In genomic region chr10:17282311-17282710, GRCh38 we compare ENCODE assay signal across 26 cellular contexts. TPM values are rescaled to one million over a fixed set of nuclear protein-coding genes. Genes with fewer than 3 reads are reported as not detected.
DNase-seq lines count a peak whose midpoint lies in the region; ATAC-seq, FAIRE-seq and TF ChIP-seq lines count a peak whose summit lies in the region.
"Had no signal": no experiment of that assay in that cellular context is flagged by ENCODE, and none has a peak within 500 bp of the region (broad histone marks: within the 10 kb centered on the region; RNA-seq: fewer than 3 reads in every experiment).

No MANE protein-coding gene starts in this region.

- H3F3A ChIP-seq in neural progenitor cell (ENCODE audit: low read depth), result no peaks in the 10 kb centered on the region

- no peak overlapping the region for H3K27ac Mint-ChIP-seq in neural progenitor cell
- H3K27ac Mint-ChIP-seq: CD14-positive monocyte; CD4-positive, alpha-beta memory T cell; CD4-positive, CD25-positive, alpha-beta regulatory T cell had no signal

- H3K4me1 Mint-ChIP-seq in neural progenitor cell, result no peaks in the 10 kb centered on the region
- H3K4me1 Mint-ChIP-seq: CD14-positive monocyte; CD4-positive, alpha-beta memory T cell; CD4-positive, CD25-positive, alpha-beta regulatory T cell; CD8-positive, alpha-beta memory T cell had no signal

- POLR2A ChIA-PET in HepG2 (lab: Yijun Ruan, JAX) (no interaction called here), K562 (lab: Yijun Ruan, JAX) (no interaction called here)

- intact Hi-C loops in HepG2 (cut with micrococcal nuclease; ENCODE audit: unreplicated experiment) (no loop called here), right lobe of liver (cut with DNase I) (no loop called here), K562 (cut with micrococcal nuclease) (no loop called here)

- H4K20me1 ChIP-seq in HepG2 (ENCODE audit: insufficient read depth, low read length) (no peaks in the 10 kb centered on the region), K562 (replicated peaks; ENCODE audit: control insufficient read depth, insufficient read depth, low read length) (no peaks in the 10 kb centered on the region), neural progenitor cell (ENCODE audit: low read depth) (no peaks in the 10 kb centered on the region)
- H4K20me1 ChIP-seq: BLaER1 had no signal

- FAIRE-seq in HepG2 (lab: Jason Lieb, UNC) (no peak), K562 (lab: Jason Lieb, UNC) (no peak)
- FAIRE-seq: GM12878, GM12892, GM18507, GM19239 had no signal

- H3K27me3 ChIP-seq in HepG2 (ENCODE audit: control insufficient read depth in 1 of 2, insufficient read depth in 2 of 2, low read length in 2 of 2) (no peaks in the 10 kb centered on the region), right lobe of liver (no peaks in the 10 kb centered on the region), K562 (ENCODE audit: control insufficient read depth in 2 of 2, insufficient read depth in 2 of 2, low read length in 2 of 2) (no peaks in the 10 kb centered on the region), neural progenitor cell (no peaks in the 10 kb centered on the region)
- H3K27me3 ChIP-seq: BLaER1 had no signal

- H3K36me3 Mint-ChIP-seq in neural progenitor cell, result no peaks in the 10 kb centered on the region
- H3K36me3 Mint-ChIP-seq: CD14-positive monocyte; CD4-positive, CD25-positive, alpha-beta regulatory T cell had no signal

- H3K9me3 ChIP-seq in HepG2 (ENCODE audit: low read length), result peaks cover 23% of the 10 kb centered on the region
- no peaks in the 10 kb centered on the region for H3K9me3 ChIP-seq in right lobe of liver
- H3K9me3 ChIP-seq in K562 (replicated peaks; ENCODE audit: control insufficient read depth, insufficient read depth, low read depth, low read length), result peaks cover 1% of the 10 kb centered on the region
- no peaks in the 10 kb centered on the region for H3K9me3 ChIP-seq in neural progenitor cell (ENCODE audit: low read depth)
- H3K9me3 ChIP-seq: BE2C had no signal

- H2AFZ ChIP-seq in HepG2 (ENCODE audit: low read length) (no peak overlapping the region), K562 (ENCODE audit: low read depth, low read length) (no peak overlapping the region), neural progenitor cell (replicated peaks) (no peak overlapping the region)

- BruUV-seq in HepG2 (replicated peaks; lab: Mats Ljungman, UMichigan) (no TSS peak), K562 (replicated peaks; lab: Mats Ljungman, UMichigan) (no TSS peak)

- H3K36me3 ChIP-seq in HepG2 (replicated peaks in 1 of 2; ENCODE audit: control insufficient read depth in 1 of 2, insufficient read depth in 2 of 2, low read length in 2 of 2), result no peaks in the 10 kb centered on the region
- no peaks in the 10 kb centered on the region for H3K36me3 ChIP-seq in right lobe of liver
- no peaks in the 10 kb centered on the region for H3K36me3 ChIP-seq in K562 (ENCODE audit: control insufficient read depth, insufficient read depth, low read length)
- H3K36me3 ChIP-seq in neural progenitor cell, result no peaks in the 10 kb centered on the region
- H3K36me3 ChIP-seq: BE2C had no signal

- H3K9ac ChIP-seq in HepG2 (ENCODE audit: insufficient read depth, low read depth, low read length) (no peak overlapping the region), K562 (ENCODE audit: insufficient read depth in 1 of 2, low read depth in 2 of 2, low read length in 2 of 2) (no peak overlapping the region), neural progenitor cell (no peak overlapping the region)
- H3K9ac ChIP-seq: BLaER1 had no signal

- no peak for ATAC-seq in HepG2
- no peak for ATAC-seq in right lobe of liver
- ATAC-seq in K562, result no peak
- ATAC-seq in GM18517 (IDR thresholded peaks at IDR 0.05; ENCODE audit: unreplicated experiment), result no peak
- ATAC-seq: GM12878 had no signal

- no peak overlapping the region for H3K4me3 Mint-ChIP-seq in neural progenitor cell
- H3K4me3 Mint-ChIP-seq: CD14-positive monocyte; CD4-positive, alpha-beta memory T cell; CD4-positive, CD25-positive, alpha-beta regulatory T cell; CD8-positive, alpha-beta memory T cell had no signal

- H3K27ac ChIP-seq in HepG2 (ENCODE audit: extremely low read length, insufficient read depth, low read length), result no peak overlapping the region
- no peak overlapping the region for H3K27ac ChIP-seq in right lobe of liver
- H3K27ac ChIP-seq in K562 (ENCODE audit: extremely low read depth, low read depth, low read length), result no peak overlapping the region
- no peak overlapping the region for H3K27ac ChIP-seq in neural progenitor cell
- H3K27ac ChIP-seq: 22Rv1, BLaER1 had no signal

- H3K9me1 ChIP-seq in K562 (ENCODE audit: control insufficient read depth, insufficient read depth, low read length), result no peaks in the 10 kb centered on the region

- WGBS in HepG2 (ENCODE audit: low lambda C conversion rate), result 0% methylated on average over 1 of the region's 3 CpGs
- WGBS in right lobe of liver (ENCODE audit: insufficient coverage, low coverage, low lambda C conversion rate, missing lambda C conversion rate), result 36% methylated on average over 1 of the region's 3 CpGs
- 36% methylated on average over 3 of the region's 3 CpGs for WGBS in K562 (ENCODE audit: insufficient coverage, low coverage, missing lambda C conversion rate)

- CTCF ChIA-PET in HepG2 (lab: Yijun Ruan, JAX; ENCODE audit: low intra/inter-chr PET ratio, low total read pairs), result no interaction called here
- CTCF ChIA-PET in K562 (lab: Yijun Ruan, JAX; ENCODE audit: low intra/inter-chr PET ratio), result no interaction called here

- TF ChIP-seq RAD21 in HepG2 (CRISPR knock-in tag; IDR thresholded peaks at IDR 0.05) (no peak), K562 (CRISPR knock-in tag; conservative IDR thresholded peaks at IDR 0.05 in 1 of 2, IDR thresholded peaks at IDR 0.05 in 1 of 2) (no peak)

- TF ChIP-seq CTCF in HepG2 (CRISPR knock-in tag; IDR thresholded peaks at IDR 0.05) (no peak), right lobe of liver (IDR thresholded peaks at IDR 0.05) (no peak), K562 (IDR thresholded peaks at IDR 0.05 in 2 of 3, conservative IDR thresholded peaks at IDR 0.05 in 1 of 3; ENCODE audit: insufficient read depth in 2 of 3, low read depth in 1 of 3, low read length in 3 of 3) (no peak), neural progenitor cell (IDR thresholded peaks at IDR 0.05) (no peak)

- H3K4me3 ChIP-seq in HepG2 (replicated peaks in 1 of 3; ENCODE audit: insufficient read depth in 1 of 3, low read depth in 2 of 3, low read length in 3 of 3), result no peak overlapping the region
- H3K4me3 ChIP-seq in right lobe of liver, result no peak overlapping the region
- no peak overlapping the region for H3K4me3 ChIP-seq in K562
- no peak overlapping the region for H3K4me3 ChIP-seq in neural progenitor cell
- H3K4me3 ChIP-seq: BLaER1, GM12878 had no signal

- no peak for TF ChIP-seq POLR2A in HepG2 (IDR thresholded peaks at IDR 0.05; ENCODE audit: insufficient read depth in 1 of 2, low read depth in 2 of 2, low read length in 2 of 2)
- no peak for TF ChIP-seq POLR2A in right lobe of liver (IDR thresholded peaks at IDR 0.05)
- TF ChIP-seq POLR2A in K562 (conservative IDR thresholded peaks at IDR 0.05), result no peak

- no peaks in the 10 kb centered on the region for H3K27me3 Mint-ChIP-seq in neural progenitor cell (ENCODE audit: insufficient read depth, low read depth)

- H3K4me2 ChIP-seq in HepG2 (ENCODE audit: low read depth, low read length) (no peak overlapping the region), K562 (ENCODE audit: insufficient read depth, low read length) (no peak overlapping the region), neural progenitor cell (no peak overlapping the region)
- H3K4me2 ChIP-seq: BLaER1 had no signal

- H3K9me3 Mint-ChIP-seq in neural progenitor cell, result peaks cover 23% of the 10 kb centered on the region

- H3K4me1 ChIP-seq in HepG2 (ENCODE audit: insufficient read depth, low read length) (no peaks in the 10 kb centered on the region), right lobe of liver (no peaks in the 10 kb centered on the region), K562 (replicated peaks in 1 of 2; ENCODE audit: control insufficient read depth in 2 of 2, insufficient read depth in 2 of 2, low read length in 2 of 2) (no peaks in the 10 kb centered on the region), neural progenitor cell (no peaks in the 10 kb centered on the region)
- H3K4me1 ChIP-seq: BE2C, BLaER1 had no signal

- in situ Hi-C loops in HepG2 (cut with HindIII; ENCODE audit: extremely low pct_ligation_motif_present, low pct_unique_long_range_greater_than_20kb), result no loop called here
- in situ Hi-C loops in K562 (cut with MboI), result loop anchor here (10.0 to 25.0 kb wide), 4 partner anchors 322 to 955 kb away; no protein-coding TSS in a partner anchor

- H3K79me2 ChIP-seq in HepG2 (ENCODE audit: insufficient read depth, low read length) (no peaks in the 10 kb centered on the region), K562 (ENCODE audit: control insufficient read depth, insufficient read depth, low read length) (no peaks in the 10 kb centered on the region), neural progenitor cell (ENCODE audit: low read depth) (no peaks in the 10 kb centered on the region)

- DNase-seq in HepG2 (ENCODE audit: low spot score), result no peak
- no peak for DNase-seq in right lobe of liver
- DNase-seq in K562 (ENCODE audit: extremely low read depth in 1 of 4, low spot score in 3 of 4), result no peak
- no peak for DNase-seq in neural progenitor cell (ENCODE audit: low spot score)
- DNase-seq: ACHN; BE2C; C1 segment of cervical spinal cord; CD4-positive, alpha-beta memory T cell; CD4-positive, CD25-positive, alpha-beta regulatory T cell; CD8-positive, alpha-beta memory T cell; COR-L47; DMS 273 treated with DMSO at 0.1 percent for 48 hours; DMS153; DMS53; DMS79; DND-41; EL; GDM1 had no signal

- no peak for TF ChIP-seq EP300 in HepG2 (IDR thresholded peaks at IDR 0.05; ENCODE audit: low read depth in 2 of 2, low read length in 2 of 2)
- no peak for TF ChIP-seq EP300 in HepG2 (CRISPR knock-in tag; IDR thresholded peaks at IDR 0.05; ENCODE audit: borderline replicate concordance)
- no peak for TF ChIP-seq EP300 in K562 (IDR thresholded peaks at IDR 0.05; ENCODE audit: low read length)

RNA-seq across cellular contexts. Expression of gene VIM, which starts 54.3 kb away (rescaled TPM):
- total RNA-seq in HepG2 (2016; rRNA removed; fragmentation: Illumina TruSeq; extraction: Trizol), result not detected in 2 replicates
- total RNA-seq in HepG2 (2016; cell fraction: cytosol; rRNA removed; fragmentation: Illumina TruSeq; extraction: Trizol; ENCODE audit: low read depth), result not detected in 2 replicates
- not detected in 2 replicates for total RNA-seq in HepG2 (2016; cell fraction: insoluble cytoplasmic fraction; rRNA removed; fragmentation: Illumina TruSeq; extraction: Trizol)
- total RNA-seq in HepG2 (2016; cell fraction: membrane; rRNA removed; fragmentation: Illumina TruSeq; extraction: Trizol), result not detected in 2 replicates
- not detected in 2 replicates for total RNA-seq in HepG2 (2016; cell fraction: nucleus; rRNA removed; fragmentation: Illumina TruSeq; extraction: Trizol)
- polyA plus RNA-seq in HepG2 (2011; rRNA removed), result not detected in 2 replicates
- polyA plus RNA-seq in HepG2 (2011; cell fraction: cytosol; rRNA removed), result 0.04 and 0.12 TPM in 2 replicates
- polyA plus RNA-seq in HepG2 (2011; cell fraction: nucleus; rRNA removed), result 0.14 and 0.16 TPM in 2 replicates
- polyA plus RNA-seq in HepG2 (2012), result not detected in 2 replicates
- not detected in 2 replicates for polyA plus RNA-seq in HepG2 (2016; cell fraction: cytosol; fragmentation: Illumina TruSeq; extraction: Trizol; ENCODE audit: low read depth)
- not detected in 2 replicates for polyA plus RNA-seq in HepG2 (2016; cell fraction: insoluble cytoplasmic fraction; fragmentation: Illumina TruSeq; extraction: Trizol; ENCODE audit: low read depth)
- not detected in 2 replicates for polyA plus RNA-seq in HepG2 (2016; cell fraction: membrane; fragmentation: Illumina TruSeq; extraction: Trizol; ENCODE audit: low read depth)
- polyA plus RNA-seq in HepG2 (2016; cell fraction: nucleus; fragmentation: Illumina TruSeq; extraction: Trizol; ENCODE audit: insufficient read depth, low read depth), result not detected in 2 replicates
- 0.76 and 313 TPM in 2 replicates for polyA minus RNA-seq in HepG2 (2011; rRNA and poly(A)+ RNA removed; ENCODE audit: low replicate concordance)
- 3.5 and 6.8 TPM in 2 replicates for polyA minus RNA-seq in HepG2 (2011; cell fraction: cytosol; rRNA and poly(A)+ RNA removed)
- polyA minus RNA-seq in HepG2 (2011; cell fraction: nucleus; rRNA and poly(A)+ RNA removed), result 0.87 and 3.2 TPM in 2 replicates
- total RNA-seq in right lobe of liver, result 100 to 1,000 TPM in 3 of 6 experiments, 10 to 100 TPM in 3; 39.3 to 160 (median 97.4) TPM
- total RNA-seq in K562 (2011; cell fraction: chromatin; rRNA removed; ENCODE audit: low replicate concordance), result 119 and 160 TPM in 2 replicates
- total RNA-seq in K562 (2011; cell fraction: nucleolus; rRNA removed), result 119 and 169 TPM in 2 replicates
- 116 and 178 TPM in 2 replicates for total RNA-seq in K562 (2011; cell fraction: nucleoplasm; rRNA removed)
- 604 and 655 TPM in 2 replicates for total RNA-seq in K562 (2014; rRNA removed)
- 264 and 301 TPM in 2 replicates for total RNA-seq in K562 (2014; rRNA removed; fragmentation: Illumina TruSeq; extraction: Trizol)
- 441 and 490 TPM in 2 replicates for total RNA-seq in K562 (2015; rRNA removed; fragmentation: Illumina TruSeq; extraction: Trizol)
- total RNA-seq in K562 (2021), result 571 and 621 TPM in 2 replicates
- polyA plus RNA-seq in K562 (2011; rRNA removed), result 300 and 518 TPM in 2 replicates
- polyA plus RNA-seq in K562 (2011; cell fraction: cytosol; rRNA removed), result 296 and 577 TPM in 2 replicates
- 267 and 332 TPM in 2 replicates for polyA plus RNA-seq in K562 (2011; cell fraction: nucleus; rRNA removed)
- 869 and 1,478 TPM in 2 replicates for polyA plus RNA-seq in K562 (2012)
- 458 and 481 TPM in 2 replicates for polyA plus RNA-seq in K562 (2014; fragmentation: Illumina TruSeq; extraction: Trizol)
- 100 to 1,000 TPM in 1 of 2 experiments, 10 to 100 TPM in 1; 86.0 to 123 TPM for polyA plus RNA-seq in K562 (2014; fragmentation: Nextera tagmentation; extraction: Ambion mirVana)
- polyA plus RNA-seq in K562 (2014; rRNA removed), result 275 and 383 TPM in 2 replicates
- polyA minus RNA-seq in K562 (2011; rRNA and poly(A)+ RNA removed), result 448 and 611 TPM in 2 replicates
- 361 and 458 TPM in 2 replicates for polyA minus RNA-seq in K562 (2011; cell fraction: cytosol; rRNA and poly(A)+ RNA removed)
- 168 and 199 TPM in 2 replicates for polyA minus RNA-seq in K562 (2011; cell fraction: nucleus; rRNA and poly(A)+ RNA removed)
- 727 and 820 TPM in 2 replicates for total RNA-seq in neural progenitor cell (ENCODE audit: low replicate concordance)

Comparison
In these comparisons a context has a peak if more than half of its experiments do, and no peak if none do; other contexts are left out.
1. RNA of gene VIM, which starts 54.3 kb away (total RNA-seq): 727 to 820 TPM in neural progenitor cell, 116 to 655 TPM in K562 and 39.3 to 160 TPM in right lobe of liver; not detected in HepG2; every median in the first group is over 10 times any median in the second.
2. Of the 241 proteins assayed by ChIP-seq in both HepG2 and K562: peak only in HepG2: none; only in K562: CBX5 and CEBPZ; in both: ZFP36; in neither: 238.